Comparison of ENCODE assay signal across 21 cellular contexts in genomic region chr10:91347529-91347928, GRCh38.
"Had no signal": no experiment of that assay in that cellular context is flagged by ENCODE, and none has a peak within 500 bp of the region (broad histone marks: within the 10 kb centered on the region; RNA-seq: fewer than 3 reads in every experiment).

No MANE protein-coding gene starts in this region.

- H3K4me2 ChIP-seq: neural progenitor cell had no signal

- H3K9ac ChIP-seq: neural progenitor cell had no signal

- H2AFZ ChIP-seq: neural progenitor cell had no signal

- H3K27ac ChIP-seq: colonic mucosa, dorsolateral prefrontal cortex, left ventricle myocardium inferior, neural progenitor cell, spleen, upper lobe of right lung, VCaP had no signal

- FAIRE-seq: astrocyte had no signal

- H3K9me3 ChIP-seq: colonic mucosa, left ventricle myocardium inferior, spleen, thoracic aorta, upper lobe of right lung had no signal

- H3K4me3 ChIP-seq: colonic mucosa, dorsolateral prefrontal cortex, left ventricle myocardium inferior, neural progenitor cell, spleen, thoracic aorta, upper lobe of right lung had no signal

- H3K4me1 ChIP-seq: colonic mucosa, neural progenitor cell, spleen had no signal

- H3K27me3 ChIP-seq: colonic mucosa, dorsolateral prefrontal cortex, neural progenitor cell, spleen, upper lobe of right lung had no signal

- ATAC-seq: activated CD4-positive, CD25-positive, alpha-beta regulatory T cell treated with anti-CD3 and anti-CD28 coated beads, Interleukin-2, amount 50 U/mL, for 24 hours; activated CD8-positive, alpha-beta T cell treated with anti-CD3 and anti-CD28 coated beads, Interleukin-2, amount 10 ng/mL, durations not matched to agents 7 days and 5 days; naive thymus-derived CD8-positive, alpha-beta T cell; upper lobe of right lung had no signal

- H3K36me3 ChIP-seq: colonic mucosa, left ventricle myocardium inferior, neural progenitor cell, spleen, thoracic aorta, upper lobe of right lung had no signal

- DNase-seq: activated CD4-positive, alpha-beta T cell treated with anti-CD3 and anti-CD28 coated beads, Interleukin-2, amount 50 U/mL, for 1 hour; activated CD8-positive, alpha-beta T cell treated with anti-CD3 and anti-CD28 coated beads, Interleukin-2, amount 10 ng/mL, durations not matched to agents 7 days and 5 days; activated naive CD4-positive, alpha-beta T cell; activated naive CD8-positive, alpha-beta T cell treated with anti-CD3 and anti-CD28 coated beads for 36 hours; activated T-cell treated with anti-CD3 and anti-CD28 coated beads, Interleukin-2, amount 50 U/mL, for 24 hours; colonic mucosa; dorsolateral prefrontal cortex; endodermal cell; kidney glomerular epithelial cell; left ventricle myocardium inferior; naive thymus-derived CD8-positive, alpha-beta T cell; retina; spleen; stimulated activated CD4-positive, alpha-beta T cell treated with anti-CD3 and anti-CD28 coated beads, Interleukin-4, amount 100 ng/mL, for 24 hours; stimulated activated naive CD4-positive, alpha-beta T cell treated with Interleukin-2 at 50 U/mL for 16 hours; upper lobe of right lung had no signal
